34 cellular contexts compared by ENCODE assay signal in the genomic region with DNA sequence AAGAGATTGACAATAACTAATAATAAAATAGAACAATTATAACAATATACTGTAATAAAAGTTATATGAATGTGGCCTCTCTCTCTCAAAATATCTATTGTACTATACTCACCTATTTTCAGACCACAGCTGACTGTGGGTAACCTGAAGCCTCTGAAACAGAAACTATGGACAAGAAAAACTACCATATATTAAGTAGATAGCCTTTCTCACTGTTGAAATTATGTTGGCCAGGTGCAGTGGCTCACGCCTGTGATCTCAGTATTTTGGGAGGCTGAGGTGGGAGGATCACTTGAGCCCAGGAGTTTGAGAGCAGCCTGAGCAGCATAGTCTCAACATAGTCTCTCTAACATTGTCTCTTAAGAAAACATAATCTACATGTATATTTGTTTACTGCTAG.
"Had no signal": no experiment of that assay in that cellular context is flagged by ENCODE, and none has a peak within 500 bp of the region (broad histone marks: within the 10 kb centered on the region; RNA-seq: fewer than 3 reads in every experiment).

No MANE protein-coding gene starts in this region.

- H3K36me3 ChIP-seq: MG63 had no signal

- H3K9me3 ChIP-seq: MG63 had no signal

- H3K27me3 ChIP-seq: MG63 had no signal

- H3K4me2 ChIP-seq: KMS-11 had no signal

- H3K27ac ChIP-seq: KMS-11 had no signal

- DNase-seq: Karpas-422, KBM-7, KG1, MG63, MV-4-11, NCI-H1048, NCI-H1092, NCI-H1092 treated with DMSO at 0.1 percent for 48 hours, NCI-H1105, NCI-H1105 treated with DMSO at 0.1 percent for 48 hours, NCI-H1417, NCI-H1417 treated with DMSO at 0.1 percent for 48 hours, NCI-H1436, NCI-H1436 treated with DMSO at 0.1 percent for 48 hours, NCI-H146, NCI-H1694, NCI-H1694 treated with DMSO at 0.1 percent for 48 hours, NCI-H187, NCI-H187 treated with DMSO at 0.1 percent for 48 hours, NCI-H1930, NCI-H2029, NCI-H2029 treated with DMSO at 0.1 percent for 48 hours, NCI-H2081, NCI-H2081 treated with DMSO at 0.1 percent for 48 hours, NCI-H2107, NCI-H2171, NCI-H2171 treated with DMSO at 0.1 percent for 48 hours, NCI-H2227 treated with DMSO at 0.1 percent for 48 hours, NCI-H226, NCI-H345, NCI-H446, NCI-H446 treated with DMSO at 0.1 percent for 48 hours, NCI-H510A had no signal

- H3K9ac ChIP-seq: KMS-11 had no signal

- H3K4me3 ChIP-seq: MG63 had no signal
